8 cellular contexts compared by ENCODE assay signal in genomic region chr1:180231506-180232420, GRCh38. TPM values are rescaled to one million over a fixed set of nuclear protein-coding genes. Genes with fewer than 3 reads are reported as not detected.
A peak's percentile ranks its signal among the peaks of the same experiment; 100 is the strongest.
DNase-seq lines count a peak whose midpoint lies in the region; ATAC-seq and TF ChIP-seq lines count a peak whose summit lies in the region.

No MANE protein-coding gene starts in this region.

- H3K4me3 ChIP-seq in right atrium auricular region (peak overlapping the region; percentile 10 to 60), skeletal muscle tissue (ENCODE audit: low read length in 3 of 3) (peak overlapping the region; percentile 51 to 67 (median 65))

- ATAC-seq in activated B cell treated with CpG ODN at 0.5 μM for 24 hours (ENCODE audit: low read depth) (no peak), GM19463 (IDR thresholded peaks at IDR 0.05; ENCODE audit: unreplicated experiment) (no peak)

- H3K27me3 ChIP-seq in right atrium auricular region = peaks cover 69 to 83% of the 10 kb centered on the region in 2 donors
- peaks cover 82 to 93% (median 92%) of the 10 kb centered on the region in 3 donors for H3K27me3 ChIP-seq in skeletal muscle tissue (ENCODE audit: control insufficient read depth in 3 of 3, insufficient read depth in 3 of 3, low read length in 3 of 3)

- DNase-seq in NCI-H524 (lab: John Stamatoyannopoulos, UW) (peak; percentile 50 to 83), NCI-H524 treated with DMSO at 0.1 percent for 48 hours (lab: John Stamatoyannopoulos, UW) (no peak), M059J (ENCODE audit: low read depth) (peak; percentile 73), activated B cell treated with CpG ODN at 0.5 μM for 24 hours (no peak), right atrium auricular region (ENCODE audit: low spot score) (no peak), NCI-H1048 (lab: John Stamatoyannopoulos, UW) (no peak)

- H3K36me3 ChIP-seq in right atrium auricular region (no peaks in the 10 kb centered on the region), skeletal muscle tissue (ENCODE audit: control insufficient read depth in 3 of 3, insufficient read depth in 3 of 3, low read length in 3 of 3) (no peaks in the 10 kb centered on the region)

- CTCF ChIA-PET in activated B cell treated with CpG ODN at 0.5 μM for 24 hours (lab: Charles Lee) = no interaction called here

- peaks cover 50% of the 10 kb centered on the region for H3K4me1 Mint-ChIP-seq in activated B cell treated with CpG ODN at 0.5 μM for 24 hours

- peaks cover 52% of the 10 kb centered on the region for H3K27me3 Mint-ChIP-seq in activated B cell treated with CpG ODN at 0.5 μM for 24 hours

- peak overlapping the region; percentile 75 for H3K4me3 Mint-ChIP-seq in activated B cell treated with CpG ODN at 0.5 μM for 24 hours

- H3K9me3 Mint-ChIP-seq in activated B cell treated with CpG ODN at 0.5 μM for 24 hours = no peaks in the 10 kb centered on the region

- H3K4me1 ChIP-seq in right atrium auricular region = peaks cover 0 to 66% of the 10 kb centered on the region in 2 donors
- peaks cover 38 to 55% (median 52%) of the 10 kb centered on the region in 3 donors for H3K4me1 ChIP-seq in skeletal muscle tissue (ENCODE audit: control insufficient read depth in 3 of 3, insufficient read depth in 3 of 3, low read length in 3 of 3)

- POLR2A ChIA-PET in activated B cell treated with CpG ODN at 0.5 μM for 24 hours (lab: Charles Lee) = interaction anchor here (0.6 kb wide), 1 partner anchor 281 kb away, joined by 11 read pairs; no protein-coding TSS in a partner anchor

- no peaks in the 10 kb centered on the region for H3K36me3 Mint-ChIP-seq in activated B cell treated with CpG ODN at 0.5 μM for 24 hours (ENCODE audit: low read depth)

- TF ChIP-seq CTCF in activated B cell treated with CpG ODN at 0.5 μM for 24 hours (IDR thresholded peaks at IDR 0.05) (no peak), right atrium auricular region (IDR thresholded peaks at IDR 0.05) (no peak)

- peak overlapping the region in 1 of 3 donors; percentile 50 for H3K9ac ChIP-seq in skeletal muscle tissue (ENCODE audit: low read depth in 1 of 3, low read length in 3 of 3)

- no peak overlapping the region for H3K27ac ChIP-seq in right atrium auricular region
- no peak overlapping the region for H3K27ac ChIP-seq in skeletal muscle tissue (ENCODE audit: low read depth, low read length)

- intact Hi-C loops in activated B cell treated with CpG ODN at 0.5 μM for 24 hours (cut with micrococcal nuclease) = loop anchor here (2.0 to 5.0 kb wide), 2 partner anchors 77 to 401 kb away; partner anchors contain the start of genes QSOX1 and XPR1

- no peak overlapping the region for H3K27ac Mint-ChIP-seq in activated B cell treated with CpG ODN at 0.5 μM for 24 hours

- H3K9me3 ChIP-seq in right atrium auricular region (no peaks in the 10 kb centered on the region), skeletal muscle tissue (ENCODE audit: control insufficient read depth in 3 of 3, low read length in 3 of 3) (no peaks in the 10 kb centered on the region)

RNA-seq across cellular contexts. Expression of gene LHX4, which starts 1.7 kb away (rescaled TPM):
- total RNA-seq in M059J (2014; rRNA removed; shearing (Covaris generic)) = 0.02 TPM in 1 of 2 replicates, not detected in the other
- not detected in 2 replicates for total RNA-seq in activated B cell treated with CpG ODN at 0.5 μM for 24 hours
- not detected for total RNA-seq in right atrium auricular region
- not detected for total RNA-seq in skeletal muscle tissue

Comparison
In these comparisons a context has a peak if more than half of its experiments do, and no peak if none do; other contexts are left out.
1. DNase-seq: peak in NCI-H524 (2 of 2) and M059J (single experiment); none in NCI-H524 treated with DMSO at 0.1 percent for 48 hours (single experiment), activated B cell treated with CpG ODN at 0.5 μM for 24 hours (single experiment), right atrium auricular region (single experiment) and NCI-H1048 (single experiment).